ENCODE assay signal across 8 cellular contexts in the genomic region with DNA sequence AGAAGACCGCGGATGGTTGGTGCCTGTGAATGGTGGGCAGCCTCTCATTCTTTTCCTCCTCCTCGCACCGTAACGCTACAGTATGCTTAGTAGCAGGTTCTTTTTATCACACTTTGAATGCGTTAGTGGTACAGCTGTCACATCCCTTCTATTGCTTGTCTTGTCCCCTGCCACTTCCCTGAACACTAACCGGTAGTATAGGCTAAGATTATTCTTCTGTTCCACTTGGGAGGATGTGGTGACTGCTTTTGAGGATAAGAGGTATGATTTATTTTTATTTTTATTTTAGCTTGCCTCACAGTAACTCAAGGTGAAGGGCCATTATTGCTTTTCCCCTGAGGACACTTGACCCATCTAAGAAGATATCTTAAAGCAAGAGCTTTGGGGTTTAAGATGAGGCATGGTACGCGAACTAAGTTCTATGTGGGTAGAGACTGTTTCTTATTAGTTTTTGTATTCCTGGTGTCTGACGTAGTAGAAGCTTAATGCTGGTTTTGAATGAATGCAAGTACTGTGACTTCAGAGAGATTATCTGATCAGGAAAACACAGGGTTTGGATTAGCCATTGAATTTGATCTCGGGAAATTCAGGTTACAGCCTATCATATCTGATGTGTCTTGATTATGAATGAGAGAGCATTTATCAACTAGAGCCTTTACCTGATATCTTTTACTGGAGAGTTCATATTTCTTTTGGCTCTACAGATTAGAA. TPM values are rescaled to one million over a fixed set of nuclear protein-coding genes. Genes with fewer than 3 reads are reported as not detected.
A peak's percentile ranks its signal among the peaks of the same experiment; 100 is the strongest.
DNase-seq lines count a peak whose midpoint lies in the region; ATAC-seq and TF ChIP-seq lines count a peak whose summit lies in the region.

No MANE protein-coding gene starts in this region.

- H3K27ac Mint-ChIP-seq in osteocyte (ENCODE audit: unreplicated experiment), result peak overlapping the region; percentile 87

- H3K27me3 ChIP-seq in esophagus (ENCODE audit: control insufficient read depth in 1 of 2, insufficient read depth in 2 of 2, low read length in 2 of 2), result no peaks in the 10 kb centered on the region

- no peak for TF ChIP-seq CTCF in RWPE1 (conservative IDR thresholded peaks at IDR 0.05; ENCODE audit: low read depth)
- TF ChIP-seq CTCF in osteocyte (IDR thresholded peaks at IDR 0.05), result no peak

- peak overlapping the region; percentile 79 for H3K27ac ChIP-seq in RWPE1
- H3K27ac ChIP-seq in esophagus (ENCODE audit: low read depth in 2 of 2, low read length in 1 of 2), result peak overlapping the region; percentile 95 to 97

- ATAC-seq in GM18867 (IDR thresholded peaks at IDR 0.05; ENCODE audit: unreplicated experiment) (no peak), GM21619 (IDR thresholded peaks at IDR 0.05; ENCODE audit: unreplicated experiment) (no peak), GM21528 (IDR thresholded peaks at IDR 0.05; ENCODE audit: low FRiP score, unreplicated experiment) (no peak)

- H3K4me3 Mint-ChIP-seq in osteocyte (ENCODE audit: unreplicated experiment), result peak overlapping the region; percentile 94

- DNase-seq in NCI-H1092 treated with DMSO at 0.1 percent for 48 hours (lab: John Stamatoyannopoulos, UW) (peak; percentile 34), NCI-H1092 (lab: John Stamatoyannopoulos, UW) (no peak), RWPE1 (ENCODE audit: low spot score) (peak; percentile 29), osteocyte (ENCODE audit: extremely low spot score, unreplicated experiment) (no peak)

- no peaks in the 10 kb centered on the region for H3K9me3 Mint-ChIP-seq in osteocyte (ENCODE audit: unreplicated experiment)

- POLR2A ChIA-PET in RWPE1 (lab: Yijun Ruan, JAX; ENCODE audit: low non-redundant PET), result no interaction called here

- CTCF ChIA-PET in RWPE1 (lab: Yijun Ruan, JAX), result interaction anchor here (0.6 to 1.6 kb wide), 7 partner anchors 27 to 627 kb away, joined by 3 to 6 read pairs (median 4); no protein-coding TSS in a partner anchor

- no peaks in the 10 kb centered on the region for H3K36me3 ChIP-seq in esophagus (ENCODE audit: control insufficient read depth in 2 of 2, insufficient read depth in 2 of 2, low read length in 1 of 2)

- 15 to 18% methylated on average over 11 of the region's 11 CpGs for WGBS in esophagus, 2 donors

- peak overlapping the region; percentile 57 to 77 for H3K4me3 ChIP-seq in esophagus (ENCODE audit: low read depth in 1 of 2, low read length in 2 of 2)

- H3K36me3 Mint-ChIP-seq in osteocyte (ENCODE audit: unreplicated experiment), result no peaks in the 10 kb centered on the region

- H3K4me1 ChIP-seq in esophagus (ENCODE audit: control insufficient read depth in 2 of 2, insufficient read depth in 2 of 2, low read length in 1 of 2), result no peaks in the 10 kb centered on the region

- peaks cover 20% of the 10 kb centered on the region for H3K4me1 Mint-ChIP-seq in osteocyte (ENCODE audit: unreplicated experiment)

- no peaks in the 10 kb centered on the region for H3K9me3 ChIP-seq in esophagus (ENCODE audit: control insufficient read depth in 2 of 2, insufficient read depth in 1 of 2, low read depth in 1 of 2, low read length in 1 of 2)

- no peaks in the 10 kb centered on the region for H3K27me3 Mint-ChIP-seq in osteocyte (ENCODE audit: unreplicated experiment)

RNA-seq across cellular contexts. Expression of gene UNC13B, which starts 1.0 kb away (rescaled TPM):
- polyA plus RNA-seq in esophagus, result 10 to 100 TPM; 11.3 to 15.6 TPM
- total RNA-seq in osteocyte, result 24.5 and 24.9 TPM in 2 replicates

RNA-seq across cellular contexts. Expression of gene ATOSB, which starts 47.1 kb away (rescaled TPM):
- 10 to 100 TPM; 19.6 to 20.9 TPM for polyA plus RNA-seq in esophagus
- 26.8 and 30.3 TPM in 2 replicates for total RNA-seq in osteocyte

RNA-seq across cellular contexts. Expression of gene STOML2, which starts 59.8 kb away (rescaled TPM):
- polyA plus RNA-seq in esophagus, result 100 to 1,000 TPM in 1 of 2 donors, 10 to 100 TPM in 1; 32.9 to 107 TPM
- 100 and 104 TPM in 2 replicates for total RNA-seq in osteocyte

Comparison
In these comparisons a context has a peak if more than half of its experiments do, and no peak if none do; other contexts are left out.
1. DNase-seq: peak in NCI-H1092 treated with DMSO at 0.1 percent for 48 hours (single experiment) and RWPE1 (single experiment); none in NCI-H1092 (single experiment) and osteocyte (single experiment).